In the genomic region with DNA sequence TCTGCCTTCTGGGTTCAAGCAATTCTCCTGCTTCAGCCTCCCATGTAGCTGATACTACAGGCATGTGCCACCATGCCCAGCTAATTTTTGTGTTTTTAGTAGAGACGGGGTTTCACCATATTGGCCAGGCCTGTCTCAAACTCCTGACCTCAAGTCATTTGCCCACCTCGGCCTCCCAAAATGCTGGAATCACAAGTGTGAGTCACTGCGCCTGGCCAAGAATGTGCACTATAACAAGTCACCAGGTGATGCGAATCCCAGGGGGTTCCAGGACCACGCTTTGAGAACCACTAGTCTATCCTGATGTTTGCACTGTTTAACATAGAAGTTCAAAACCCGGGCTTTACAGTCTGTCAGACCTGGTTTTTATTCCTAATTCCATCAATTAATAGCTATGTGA, we compare ENCODE assay signal across 15 cellular contexts.
"Had no signal": no experiment of that assay in that cellular context is flagged by ENCODE, and none has a peak within 500 bp of the region (broad histone marks: within the 10 kb centered on the region; RNA-seq: fewer than 3 reads in every experiment).

No MANE protein-coding gene starts in this region.

- H3K9me3 ChIP-seq: esophagus squamous epithelium, gastroesophageal sphincter had no signal

- H3K27ac ChIP-seq: brain microvascular endothelial cell, coronary artery, dorsolateral prefrontal cortex, esophagus squamous epithelium, gastroesophageal sphincter, VCaP had no signal

- H3K36me3 Mint-ChIP-seq: activated naive CD8-positive, alpha-beta T cell; WTC11 had no signal

- H3K4me3 Mint-ChIP-seq: activated CD4-positive, alpha-beta T cell treated with anti-CD3 and anti-CD28 coated beads, Interleukin-2, amount 10 ng/mL, durations not matched to agents 7 days and 5 days; activated CD8-positive, alpha-beta T cell treated with anti-CD3 and anti-CD28 coated beads for 36 hours; activated naive CD8-positive, alpha-beta T cell; activated T-cell treated with anti-CD3 and anti-CD28 coated beads, Interleukin-2, amount 50 U/mL, for 4 hours; activated T-helper 17 cell treated with anti-CD3 and anti-CD28 coated beads, Interleukin-2, amount 50 U/mL, for 72 hours; central memory CD8-positive, alpha-beta T cell; dendritic cell treated with granulocyte-macrophage colony-stimulating factor and Interleukin-4, amounts not matched to agents 40 ng/mL and 50 ng/mL, for 4 days; endodermal cell; WTC11 had no signal

- H3K4me1 Mint-ChIP-seq: activated CD4-positive, alpha-beta T cell treated with anti-CD3 and anti-CD28 coated beads, Interleukin-2, amount 10 ng/mL, durations not matched to agents 7 days and 5 days; activated T-helper 17 cell treated with anti-CD3 and anti-CD28 coated beads, Interleukin-2, amount 50 U/mL, for 72 hours had no signal

- H3K4me1 ChIP-seq: esophagus squamous epithelium, gastroesophageal sphincter had no signal

- H3K27ac Mint-ChIP-seq: activated CD4-positive, alpha-beta T cell treated with anti-CD3 and anti-CD28 coated beads, Interleukin-2, amount 10 ng/mL, durations not matched to agents 7 days and 5 days; activated CD8-positive, alpha-beta T cell treated with anti-CD3 and anti-CD28 coated beads for 36 hours; activated naive CD8-positive, alpha-beta T cell; activated T-helper 17 cell treated with anti-CD3 and anti-CD28 coated beads, Interleukin-2, amount 50 U/mL, for 72 hours; dendritic cell treated with granulocyte-macrophage colony-stimulating factor and Interleukin-4, amounts not matched to agents 40 ng/mL and 50 ng/mL, for 4 days; endodermal cell; WTC11 had no signal

- H3K27me3 ChIP-seq: brain microvascular endothelial cell had no signal

- DNase-seq: esophagus squamous epithelium had no signal

- H3K27me3 Mint-ChIP-seq: dendritic cell treated with granulocyte-macrophage colony-stimulating factor and Interleukin-4, amounts not matched to agents 40 ng/mL and 50 ng/mL, for 4 days had no signal

- H3K36me3 ChIP-seq: brain microvascular endothelial cell, esophagus squamous epithelium, gastroesophageal sphincter had no signal

- H3K4me3 ChIP-seq: coronary artery, dorsolateral prefrontal cortex, esophagus squamous epithelium, gastroesophageal sphincter had no signal
